ENCODE assay signal across 12 cellular contexts in the genomic region with DNA sequence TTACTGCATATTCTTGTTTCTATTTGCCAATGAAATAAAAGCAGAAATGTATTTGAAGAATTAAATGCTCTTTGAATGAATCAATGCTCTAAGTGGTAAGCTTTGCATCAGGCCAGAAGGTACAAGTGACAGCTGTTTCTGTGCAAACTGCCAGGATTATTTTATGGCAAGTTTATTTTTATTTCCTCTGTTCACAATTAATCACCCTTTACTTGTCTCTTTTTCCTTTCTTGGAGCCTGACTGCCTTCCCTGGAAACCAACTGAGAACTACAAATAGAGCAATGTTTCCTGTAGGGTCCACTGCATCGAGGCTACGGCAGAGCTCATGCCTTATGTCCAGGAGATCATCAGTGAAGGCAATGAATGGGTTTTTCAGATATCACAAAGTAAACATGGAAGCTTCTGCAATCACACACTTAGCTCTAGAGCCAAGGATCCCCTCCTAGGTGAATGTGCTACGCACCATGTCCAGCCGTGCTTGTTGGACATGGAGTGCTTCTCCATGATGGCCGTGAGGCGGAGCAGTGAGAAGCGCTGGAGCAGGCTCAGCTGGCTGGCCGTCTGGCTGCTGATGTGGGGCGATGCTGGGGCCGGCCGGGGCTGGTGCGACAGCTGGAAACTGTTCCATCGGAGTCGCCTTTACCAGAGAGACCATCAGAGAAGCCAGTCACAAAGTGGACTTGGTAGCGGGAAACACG.
DNase-seq lines count a peak whose midpoint lies in the region; ATAC-seq, FAIRE-seq and TF ChIP-seq lines count a peak whose summit lies in the region.
"Had no signal": no experiment of that assay in that cellular context is flagged by ENCODE, and none has a peak within 500 bp of the region (broad histone marks: within the 10 kb centered on the region; RNA-seq: fewer than 3 reads in every experiment).

No MANE protein-coding gene starts in this region.

- no peak for TF ChIP-seq POLR2A in endothelial cell of umbilical vein (IDR thresholded peaks at IDR 0.05; ENCODE audit: low read depth, low read length)
- TF ChIP-seq POLR2A in thyroid gland (IDR thresholded peaks at IDR 0.05) = no peak

- no TSS peak for BruUV-seq in endothelial cell of umbilical vein (replicated peaks; lab: Mats Ljungman, UMichigan)

- CTCF ChIA-PET in endothelial cell of umbilical vein (lab: Charles Lee) = interaction anchor here (0.9 to 2.6 kb wide), 16 partner anchors 10 to 416 kb away, joined by 3 to 18 read pairs (median 4); no protein-coding TSS in a partner anchor

- POLR2A ChIA-PET in endothelial cell of umbilical vein (lab: Charles Lee) = interaction anchor here (0.7 kb wide), 1 partner anchor 116 kb away, joined by 3 read pairs; no protein-coding TSS in a partner anchor

- H3K36me3 Mint-ChIP-seq in activated naive CD4-positive, alpha-beta T cell treated with anti-CD3 and anti-CD28 coated beads, Interleukin-2, amount 50 U/mL, for 72 hours = peaks cover 0 to 3% of the 10 kb centered on the region in 2 donors

- no peak for TF ChIP-seq CTCF in endothelial cell of umbilical vein (IDR thresholded peaks at IDR 0.05; ENCODE audit: extremely low read depth in 1 of 2, insufficient read depth in 1 of 2, low read depth in 1 of 2, low read length in 2 of 2)
- TF ChIP-seq CTCF in lower lobe of right lung (IDR thresholded peaks at IDR 0.05) = no peak
- TF ChIP-seq CTCF in thyroid gland (IDR thresholded peaks at IDR 0.05) = no peak

- no peaks in the 10 kb centered on the region for H3K27me3 ChIP-seq in endothelial cell of umbilical vein (ENCODE audit: control insufficient read depth in 2 of 2, insufficient read depth in 2 of 2, low read length in 2 of 2)
- H3K27me3 ChIP-seq in lower lobe of right lung (ENCODE audit: low read depth) = no peaks in the 10 kb centered on the region
- H3K27me3 ChIP-seq in thyroid gland = no peaks in the 10 kb centered on the region

- H3K4me3 ChIP-seq in endothelial cell of umbilical vein (replicated peaks in 1 of 3; ENCODE audit: insufficient read depth in 1 of 3, low read depth in 1 of 3, low read length in 3 of 3) (no peak overlapping the region), lower lobe of right lung (no peak overlapping the region), thyroid gland (replicated peaks in 1 of 3) (no peak overlapping the region)

- peaks cover 0 to 13% of the 10 kb centered on the region in 2 experiments for H3K36me3 ChIP-seq in endothelial cell of umbilical vein (ENCODE audit: control insufficient read depth in 2 of 2, extremely low read depth in 1 of 2, insufficient read depth in 2 of 2, low read length in 2 of 2)
- peaks cover 48% of the 10 kb centered on the region for H3K36me3 ChIP-seq in lower lobe of right lung
- H3K36me3 ChIP-seq in thyroid gland = peaks cover 13 to 15% of the 10 kb centered on the region in 2 donors

- DNase-seq in NCI-H1694 (lab: John Stamatoyannopoulos, UW) = peak; percentile 1
- peak; percentile 69 for DNase-seq in endothelial cell of umbilical vein (ENCODE audit: low read depth, low spot score)
- no peak for DNase-seq in lower lobe of right lung
- peak; percentile 62 to 67 for DNase-seq in thyroid gland
- no peak for DNase-seq in NCI-H774 (lab: John Stamatoyannopoulos, UW)
- no peak for DNase-seq in KG1 (lab: John Stamatoyannopoulos, UW)
- no peak for DNase-seq in activated naive CD4-positive, alpha-beta T cell treated with anti-CD3 and anti-CD28 coated beads, Interleukin-2, amount 50 U/mL, for 72 hours (ENCODE audit: low spot score in 2 of 2)
- DNase-seq: activated CD8-positive, alpha-beta T cell treated with anti-CD3 and anti-CD28 coated beads, Interleukin-2, amount 10 ng/mL, durations not matched to agents 7 days and 5 days; naive B cell; NCI-H526; stimulated activated CD4-positive, alpha-beta T cell treated with anti-CD3 and anti-CD28 coated beads, Interleukin-2, amount 100 ng/mL, for 24 hours had no signal

- H2AFZ ChIP-seq in endothelial cell of umbilical vein (ENCODE audit: low read depth, low read length) = no peak overlapping the region

- H3K9me3 ChIP-seq in endothelial cell of umbilical vein (replicated peaks; ENCODE audit: control insufficient read depth, insufficient read depth, low read length) (no peaks in the 10 kb centered on the region), lower lobe of right lung (no peaks in the 10 kb centered on the region), thyroid gland (no peaks in the 10 kb centered on the region)

- H3K9me3 Mint-ChIP-seq in activated naive CD4-positive, alpha-beta T cell treated with anti-CD3 and anti-CD28 coated beads, Interleukin-2, amount 50 U/mL, for 72 hours = peaks cover 0 to 4% of the 10 kb centered on the region in 2 donors

- intact Hi-C loops in endothelial cell of umbilical vein (cut with micrococcal nuclease) (loop anchor here (1.0 to 2.0 kb wide), 6 partner anchors 26 to 367 kb away; a partner anchor contains a TSS), lower lobe of right lung (cut with DNase I) (no loop called here), thyroid gland (cut with DNase I) (loop anchor here (10.0 kb wide), 1 partner anchor 98 kb away; no protein-coding TSS in a partner anchor)

- FAIRE-seq in endothelial cell of umbilical vein (lab: Jason Lieb, UNC) = no peak

- H3K27ac ChIP-seq in endothelial cell of umbilical vein (ENCODE audit: insufficient read depth, low read depth, low read length) (peak overlapping the region; percentile 93), lower lobe of right lung (peak overlapping the region; percentile 58), thyroid gland (peak overlapping the region; percentile 80 to 88 (median 84))

- peaks cover 51% of the 10 kb centered on the region for H3K4me1 ChIP-seq in endothelial cell of umbilical vein (ENCODE audit: control insufficient read depth, extremely low read depth, insufficient read depth, low read length)
- H3K4me1 ChIP-seq in lower lobe of right lung = peaks cover 62% of the 10 kb centered on the region
- H3K4me1 ChIP-seq in thyroid gland = peaks cover 51 to 69% of the 10 kb centered on the region in 2 donors

- ATAC-seq in lower lobe of right lung = peak in 1 of 2 donors; percentile 4
- no peak for ATAC-seq in activated naive CD4-positive, alpha-beta T cell treated with anti-CD3 and anti-CD28 coated beads, Interleukin-2, amount 50 U/mL, for 72 hours
- no peak for ATAC-seq in GM21360 (IDR thresholded peaks at IDR 0.05; ENCODE audit: unreplicated experiment)
- ATAC-seq: activated CD8-positive, alpha-beta T cell treated with anti-CD3 and anti-CD28 coated beads, Interleukin-2, amount 10 ng/mL, durations not matched to agents 7 days and 5 days had no signal

- no peak overlapping the region for H3K27ac Mint-ChIP-seq in activated naive CD4-positive, alpha-beta T cell treated with anti-CD3 and anti-CD28 coated beads, Interleukin-2, amount 50 U/mL, for 72 hours
- H3K27ac Mint-ChIP-seq: activated CD8-positive, alpha-beta T cell treated with anti-CD3 and anti-CD28 coated beads, Interleukin-2, amount 10 ng/mL, durations not matched to agents 7 days and 5 days had no signal

- H3K9me1 ChIP-seq in endothelial cell of umbilical vein (replicated peaks; ENCODE audit: control insufficient read depth, extremely low read depth, insufficient read depth, low read length) = no peaks in the 10 kb centered on the region

- 76 to 88% methylated on average over 16 of the region's 16 CpGs for WGBS in thyroid gland, 2 donors

- H3K79me2 ChIP-seq in endothelial cell of umbilical vein (ENCODE audit: control insufficient read depth, insufficient read depth, low read length) = peaks cover 14% of the 10 kb centered on the region

- H4K20me1 ChIP-seq in endothelial cell of umbilical vein (replicated peaks; ENCODE audit: control insufficient read depth, extremely low read depth, insufficient read depth, low read length) = no peaks in the 10 kb centered on the region

- dilution Hi-C loops in endothelial cell of umbilical vein (cut with MboI; ENCODE audit: extremely low pct_ligation_motif_present, low sequenced_read_pairs) = no loop called here

- peak overlapping the region; percentile 55 for H3K9ac ChIP-seq in endothelial cell of umbilical vein (replicated peaks; ENCODE audit: extremely low read depth, insufficient read depth, low read length)

- peak overlapping the region; percentile 58 for H3K4me2 ChIP-seq in endothelial cell of umbilical vein (ENCODE audit: insufficient read depth, low read length)

TF ChIP-seq in endothelial cell of umbilical vein, 7 proteins besides CTCF, POLR2A, EP300 and RAD21:
- TF ChIP-seq POLR2AphosphoS5 (IDR thresholded peaks at IDR 0.05; ENCODE audit: insufficient read depth, low read depth, low read length) (no peak), FOS (IDR thresholded peaks at IDR 0.05; ENCODE audit: borderline replicate concordance, insufficient read depth, low read length) (no peak), JUN (IDR thresholded peaks at IDR 0.05; ENCODE audit: borderline replicate concordance, insufficient read depth, insufficient read length, low read depth) (no peak), MYC (IDR thresholded peaks at IDR 0.05; ENCODE audit: low read depth, low read length) (no peak), GATA2 (IDR thresholded peaks at IDR 0.05; ENCODE audit: insufficient read depth, insufficient read length, low read depth, low read length) (no peak), EZH2 (IDR thresholded peaks at IDR 0.05; ENCODE audit: borderline replicate concordance, low read depth, low read length, severe bottlenecking) (no peak)
- TF ChIP-seq, protein P1, sequence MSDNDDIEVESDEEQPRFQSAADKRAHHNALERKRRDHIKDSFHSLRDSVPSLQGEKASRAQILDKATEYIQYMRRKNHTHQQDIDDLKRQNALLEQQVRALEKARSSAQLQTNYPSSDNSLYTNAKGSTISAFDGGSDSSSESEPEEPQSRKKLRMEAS (IDR thresholded peaks at IDR 0.05; ENCODE audit: insufficient read depth, insufficient read length) = no peak

Comparison
In these comparisons a context has a peak if more than half of its experiments do, and no peak if none do; other contexts are left out.
1. DNase-seq: peak in NCI-H1694 (single experiment), endothelial cell of umbilical vein (single experiment) and thyroid gland (2 of 2); none in lower lobe of right lung (single experiment), NCI-H774 (single experiment), KG1 (single experiment) and activated naive CD4-positive, alpha-beta T cell treated with anti-CD3 and anti-CD28 coated beads, Interleukin-2, amount 50 U/mL, for 72 hours (0 of 2).
2. Peak in every context shown above with its lines, with median percentiles within 50 percentile points of each other: H3K27ac ChIP-seq.